Comparison of ENCODE assay signal across 24 cellular contexts in genomic region chr19:10852941-10853340, GRCh38. TPM values are rescaled to one million over a fixed set of nuclear protein-coding genes. Genes with fewer than 3 reads are reported as not detected.
"Had no signal": no experiment of that assay in that cellular context is flagged by ENCODE, and none has a peak within 500 bp of the region (broad histone marks: within the 10 kb centered on the region; RNA-seq: fewer than 3 reads in every experiment).

No MANE protein-coding gene starts in this region.

- H3K9me3 ChIP-seq: colonic mucosa, esophagus squamous epithelium, gastrocnemius medialis, heart right ventricle, left lung, lower lobe of right lung, mucosa of descending colon had no signal

- H3K4me3 ChIP-seq: colonic mucosa, esophagus squamous epithelium, gastrocnemius medialis, heart right ventricle, left lung, lower lobe of right lung, mucosa of descending colon had no signal

- H3K4me1 ChIP-seq: colonic mucosa, esophagus squamous epithelium, gastrocnemius medialis, lower lobe of right lung had no signal

- DNase-seq: colonic mucosa; cortex of kidney; effector CD8-positive, alpha-beta T cell; effector memory CD8-positive, alpha-beta T cell; erythroblast; esophagus squamous epithelium; foreskin fibroblast; foreskin melanocyte; gastrocnemius medialis; glutamatergic neuron; head of caudate nucleus; heart right ventricle; hippocampal formation; left cardiac atrium; left ventricle myocardium superior; lower lobe of right lung; mesenchymal stem cell; mucosa of descending colon had no signal

- H3K36me3 ChIP-seq: colonic mucosa, esophagus squamous epithelium, gastrocnemius medialis, lower lobe of right lung had no signal

- H3K27ac ChIP-seq: colonic mucosa, esophagus squamous epithelium, gastrocnemius medialis, heart right ventricle, left lung, lower lobe of right lung had no signal

- FAIRE-seq: endometrium, islet of Langerhans, keratinocyte had no signal

- H3K27me3 ChIP-seq: colonic mucosa, gastrocnemius medialis had no signal

- ATAC-seq: effector memory CD8-positive, alpha-beta T cell; esophagus mucosa; gastrocnemius medialis; heart right ventricle; left cardiac atrium; left lung; left ventricle myocardium superior; lower lobe of right lung; mucosa of descending colon had no signal

RNA-seq across cellular contexts. Expression of gene C19orf38, which starts 4.7 kb away (rescaled TPM):
- total RNA-seq: esophagus mucosa, glomerular endothelial cell had no signal
